In the genomic region with DNA sequence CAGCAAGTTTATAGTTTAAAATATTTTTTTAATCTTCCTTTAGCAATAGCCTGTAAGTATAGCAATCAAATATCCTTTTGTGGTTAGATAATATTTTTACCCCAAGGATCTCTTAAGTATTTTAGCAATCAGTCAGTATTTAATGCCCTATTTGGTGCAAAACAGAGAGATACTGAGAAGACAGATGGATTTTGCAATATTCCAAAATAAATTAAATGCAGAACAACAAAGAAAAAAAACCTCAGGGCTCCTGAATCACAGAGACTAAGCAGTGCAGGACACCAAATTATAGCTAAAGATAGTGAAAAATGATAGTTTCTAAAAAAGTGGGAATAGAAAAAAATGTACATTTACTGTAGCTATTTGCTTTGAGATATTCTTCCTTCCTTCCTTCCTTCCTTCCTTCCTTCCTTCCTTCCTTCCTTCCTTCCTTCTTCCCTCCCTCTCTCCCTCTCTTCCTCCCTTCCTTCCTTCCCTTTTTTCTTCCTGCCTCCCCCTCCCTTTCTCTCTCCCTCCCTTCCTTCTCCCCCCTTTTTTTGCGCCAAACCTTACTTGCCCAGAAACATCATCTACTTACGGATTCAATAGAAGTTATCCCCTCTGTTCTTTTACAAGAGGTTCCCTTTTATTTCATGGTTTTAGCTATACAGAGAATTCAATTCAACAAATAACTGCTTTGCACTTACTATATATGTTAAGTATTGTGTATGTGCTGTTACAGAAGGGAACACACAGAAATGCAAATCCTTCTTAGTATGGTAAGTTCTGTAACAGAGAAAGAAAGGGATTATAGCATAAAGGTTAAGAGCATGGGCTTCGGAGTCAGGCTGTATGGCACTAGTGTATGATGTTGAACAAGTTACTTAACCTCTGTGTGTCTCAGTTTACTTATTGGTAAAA, we compare ENCODE assay signal across 28 cellular contexts.
"Had no signal": no experiment of that assay in that cellular context is flagged by ENCODE, and none has a peak within 500 bp of the region (broad histone marks: within the 10 kb centered on the region; RNA-seq: fewer than 3 reads in every experiment).

No MANE protein-coding gene starts in this region.

- H3K9me3 ChIP-seq: ovary, psoas muscle, spleen, suprapubic skin, testis, tibial artery, transverse colon, upper lobe of right lung, vagina had no signal

- H3K4me1 ChIP-seq: parathyroid adenoma, psoas muscle, spleen, suprapubic skin, testis, tibial artery, transverse colon, upper lobe of right lung, vagina had no signal

- H3K27ac ChIP-seq: neural progenitor cell, ovary, parathyroid adenoma, psoas muscle, skin epidermis, spleen, suprapubic skin, testis, tibial artery, transverse colon, upper lobe of right lung, vagina had no signal

- DNase-seq: natural killer cell; occipital lobe; ovary; posterior cingulate gyrus; psoas muscle; right cardiac atrium; spleen; stimulated activated CD4-positive, alpha-beta T cell treated with anti-CD3 and anti-CD28 coated beads, Interleukin-12 subunit alpha, Interleukin-12 subunit beta, amount 100 ng/mL, for 4 hours; stimulated activated CD4-positive, alpha-beta T cell treated with anti-CD3 and anti-CD28 coated beads, Interleukin-1b, Interleukin-23, amount 100 ng/mL, for 48 hours; stimulated activated CD4-positive, alpha-beta T cell treated with anti-CD3 and anti-CD28 coated beads, Interleukin-4, amount 100 ng/mL, for 1 hour; stimulated activated CD4-positive, alpha-beta T cell treated with anti-CD3 and anti-CD28 coated beads, Interleukin-4, amount 100 ng/mL, for 4 hours; stimulated activated CD8-positive, alpha-beta memory T cell treated with anti-CD3 and anti-CD28 coated beads, Interleukin-4, amount 100 ng/mL, for 48 hours; stimulated activated naive CD4-positive, alpha-beta T cell; stimulated activated naive CD8-positive, alpha-beta T cell treated with anti-CD3 and anti-CD28 coated beads, Interleukin-15, amount 100 ng/mL, for 72 hours; stimulated activated naive CD8-positive, alpha-beta T cell treated with anti-CD3 and anti-CD28 coated beads, Interleukin-15, Interleukin-2, amounts not matched to agents 100 U/mL and 50 U/mL, for 24 hours; substantia nigra; testis; tibial artery; transverse colon; upper lobe of right lung had no signal

- ATAC-seq: natural killer cell; psoas muscle; right cardiac atrium; sciatic nerve; stimulated activated memory B cell treated with anti-CD40 and anti-IgM and Interleukin-4, amounts not matched to agents 10 μg/mL and 1 μg/mL and 100 μg/mL, for 72 hours; stimulated activated naive CD8-positive, alpha-beta T cell treated with anti-CD3 and anti-CD28 coated beads, Interleukin-15, amount 100 ng/mL, for 72 hours; stimulated activated naive CD8-positive, alpha-beta T cell treated with anti-CD3 and anti-CD28 coated beads, Interleukin-15, Interleukin-2, amounts not matched to agents 100 U/mL and 50 U/mL, for 24 hours; upper lobe of right lung had no signal

- H3K36me3 ChIP-seq: neural progenitor cell, ovary, spleen, suprapubic skin, tibial artery, transverse colon, upper lobe of right lung, vagina had no signal

- H3K9ac ChIP-seq: neural progenitor cell, parathyroid adenoma had no signal

- H3K27me3 ChIP-seq: neural progenitor cell, ovary, spleen, suprapubic skin, testis, tibial artery, transverse colon, upper lobe of right lung, vagina had no signal

- H3K4me3 ChIP-seq: neural progenitor cell, ovary, psoas muscle, skin epidermis, smooth muscle cell, spleen, suprapubic skin, testis, tibial artery, transverse colon, upper lobe of right lung, vagina had no signal
